Comparison of ENCODE assay signal across 9 cellular contexts in genomic region chr1:157969693-157970485, GRCh38. TPM values are rescaled to one million over a fixed set of nuclear protein-coding genes. Genes with fewer than 3 reads are reported as not detected.
DNase-seq lines count a peak whose midpoint lies in the region; ATAC-seq and TF ChIP-seq lines count a peak whose summit lies in the region.
"Had no signal": no experiment of that assay in that cellular context is flagged by ENCODE, and none has a peak within 500 bp of the region (broad histone marks: within the 10 kb centered on the region; RNA-seq: fewer than 3 reads in every experiment).

No MANE protein-coding gene starts in this region.

- H3K4me3 Mint-ChIP-seq in WTC11, result no peak overlapping the region
- no peak overlapping the region for H3K4me3 Mint-ChIP-seq in activated CD4-positive, alpha-beta T cell treated with anti-CD3 and anti-CD28 coated beads, Interleukin-2, amount 10 ng/mL, durations not matched to agents 24 days and 14 days
- H3K4me3 Mint-ChIP-seq: activated B cell treated with CpG ODN at 0.5 μM for 24 hours had no signal

- H3K4me2 ChIP-seq in DOHH2 (ENCODE audit: low read length), result no peak overlapping the region

- H3K9me3 ChIP-seq in DOHH2 (ENCODE audit: control insufficient read depth, insufficient read depth, low read length) (peaks cover 11% of the 10 kb centered on the region), thoracic aorta (no peaks in the 10 kb centered on the region)

- CTCF ChIA-PET in WTC11 (lab: Charles Lee), result interaction anchor here (0.9 to 18.1 kb wide), 12 partner anchors 9 to 151 kb away, joined by 3 to 820 read pairs (median 6); partner anchors contain the start of gene KIRREL1

- H3K9me3 Mint-ChIP-seq in WTC11, result peaks cover 35% of the 10 kb centered on the region
- H3K9me3 Mint-ChIP-seq in activated CD4-positive, alpha-beta T cell treated with anti-CD3 and anti-CD28 coated beads, Interleukin-2, amount 10 ng/mL, durations not matched to agents 24 days and 14 days, result no peaks in the 10 kb centered on the region
- H3K9me3 Mint-ChIP-seq in activated naive CD4-positive, alpha-beta T cell treated with anti-CD3 and anti-CD28 coated beads, Interleukin-2, amount 50 U/mL, for 72 hours, result no peaks in the 10 kb centered on the region

- POLR2A ChIA-PET in WTC11 (lab: Charles Lee), result no interaction called here

- peaks cover 21% of the 10 kb centered on the region for H3K4me1 Mint-ChIP-seq in WTC11
- H3K4me1 Mint-ChIP-seq in activated CD4-positive, alpha-beta T cell treated with anti-CD3 and anti-CD28 coated beads, Interleukin-2, amount 10 ng/mL, durations not matched to agents 24 days and 14 days, result no peaks in the 10 kb centered on the region
- H3K4me1 Mint-ChIP-seq: activated B cell treated with CpG ODN at 0.5 μM for 24 hours had no signal

- H3K4me1 ChIP-seq in DOHH2 (ENCODE audit: control insufficient read depth, low read length) (no peaks in the 10 kb centered on the region), thoracic aorta (ENCODE audit: control insufficient read depth in 1 of 2, low read depth in 2 of 2) (peaks cover 8 to 18% of the 10 kb centered on the region in 2 donors)

- H3K36me3 ChIP-seq in DOHH2 (ENCODE audit: control insufficient read depth, low read length) (no peaks in the 10 kb centered on the region), thoracic aorta (no peaks in the 10 kb centered on the region)

- DNase-seq in LHCN-M2 (ENCODE audit: low read depth), result peak; percentile 86
- DNase-seq in WTC11 (ENCODE audit: low spot score), result peak; percentile 62
- DNase-seq in hepatic stellate cell (ENCODE audit: low spot score), result peak; percentile 69
- peak; percentile 38 for DNase-seq in thoracic aorta (ENCODE audit: low spot score)
- no peak for DNase-seq in activated CD4-positive, alpha-beta T cell treated with anti-CD3 and anti-CD28 coated beads, Interleukin-2, amount 10 ng/mL, durations not matched to agents 24 days and 14 days
- no peak for DNase-seq in activated naive CD4-positive, alpha-beta T cell treated with anti-CD3 and anti-CD28 coated beads, Interleukin-2, amount 50 U/mL, for 72 hours (ENCODE audit: low spot score in 2 of 2)
- DNase-seq in NCI-H345 (lab: John Stamatoyannopoulos, UW), result no peak
- DNase-seq: activated B cell treated with CpG ODN at 0.5 μM for 24 hours had no signal

- peak; percentile 93 for TF ChIP-seq CTCF in DOHH2 (IDR thresholded peaks at IDR 0.05; ENCODE audit: low read depth, low read length, poor library complexity, severe bottlenecking)
- peak; percentile 64; the same call in 1 of the 2 replicates for TF ChIP-seq CTCF in WTC11 (IDR thresholded peaks at IDR 0.05)
- TF ChIP-seq CTCF in thoracic aorta (IDR thresholded peaks at IDR 0.05), result peak; percentile 70

- ATAC-seq in WTC11, result peak; percentile 80
- ATAC-seq in thoracic aorta (ENCODE audit: insufficient number of reproducible peaks, low FRiP score, low read depth), result peak; percentile 80
- no peak for ATAC-seq in activated naive CD4-positive, alpha-beta T cell treated with anti-CD3 and anti-CD28 coated beads, Interleukin-2, amount 50 U/mL, for 72 hours

- intact Hi-C loops in activated CD4-positive, alpha-beta T cell treated with anti-CD3 and anti-CD28 coated beads, Interleukin-2, amount 10 ng/mL, durations not matched to agents 24 days and 14 days (cut with micrococcal nuclease), result no loop called here

- no peak overlapping the region for H3K27ac Mint-ChIP-seq in WTC11
- no peak overlapping the region for H3K27ac Mint-ChIP-seq in activated CD4-positive, alpha-beta T cell treated with anti-CD3 and anti-CD28 coated beads, Interleukin-2, amount 10 ng/mL, durations not matched to agents 24 days and 14 days
- no peak overlapping the region for H3K27ac Mint-ChIP-seq in activated naive CD4-positive, alpha-beta T cell treated with anti-CD3 and anti-CD28 coated beads, Interleukin-2, amount 50 U/mL, for 72 hours
- H3K27ac Mint-ChIP-seq: activated B cell treated with CpG ODN at 0.5 μM for 24 hours had no signal

- H3K4me3 ChIP-seq in DOHH2 (ENCODE audit: low read length), result no peak overlapping the region
- H3K4me3 ChIP-seq in thoracic aorta, result no peak overlapping the region

- peaks cover 9% of the 10 kb centered on the region; the same call in 1 of the 2 replicates for H3K27me3 Mint-ChIP-seq in WTC11 (ENCODE audit: low read depth)
- no peaks in the 10 kb centered on the region for H3K27me3 Mint-ChIP-seq in activated CD4-positive, alpha-beta T cell treated with anti-CD3 and anti-CD28 coated beads, Interleukin-2, amount 10 ng/mL, durations not matched to agents 24 days and 14 days

- H3F3A ChIP-seq in DOHH2 (ENCODE audit: control insufficient read depth, insufficient read depth), result no peaks in the 10 kb centered on the region

- H4K20me1 ChIP-seq in DOHH2 (ENCODE audit: control insufficient read depth, insufficient read depth, low read depth, low read length), result no peaks in the 10 kb centered on the region

- H3K79me2 ChIP-seq in DOHH2 (ENCODE audit: control insufficient read depth, low read length), result no peaks in the 10 kb centered on the region

- H3K27me3 ChIP-seq in DOHH2 (ENCODE audit: control insufficient read depth, low read length) (peaks cover 2% of the 10 kb centered on the region; the same call in 1 of the 2 replicates), thoracic aorta (replicated peaks; ENCODE audit: insufficient read depth) (no peaks in the 10 kb centered on the region)

- H3K36me3 Mint-ChIP-seq in WTC11, result peaks cover 35% of the 10 kb centered on the region
- no peaks in the 10 kb centered on the region for H3K36me3 Mint-ChIP-seq in activated CD4-positive, alpha-beta T cell treated with anti-CD3 and anti-CD28 coated beads, Interleukin-2, amount 10 ng/mL, durations not matched to agents 24 days and 14 days (ENCODE audit: low read depth)
- no peaks in the 10 kb centered on the region for H3K36me3 Mint-ChIP-seq in activated naive CD4-positive, alpha-beta T cell treated with anti-CD3 and anti-CD28 coated beads, Interleukin-2, amount 50 U/mL, for 72 hours

- no peaks in the 10 kb centered on the region for H3K9me2 ChIP-seq in DOHH2 (replicated peaks; ENCODE audit: control insufficient read depth, low read length)

- H3K27ac ChIP-seq in DOHH2 (ENCODE audit: low read depth, low read length) (no peak overlapping the region), thoracic aorta (peak overlapping the region; percentile 29 to 39)

TF ChIP-seq in WTC11, 78 proteins besides CTCF, POLR2A, EP300 and RAD21 (continues in another document):
- TF ChIP-seq TEAD1 (CRISPR knock-in tag; IDR thresholded peaks at IDR 0.05), result no peak
- no peak for TF ChIP-seq MLX (CRISPR knock-in tag; IDR thresholded peaks at IDR 0.05)
- no peak for TF ChIP-seq ZNF532 (CRISPR knock-in tag; IDR thresholded peaks at IDR 0.05; ENCODE audit: borderline replicate concordance)
- no peak for TF ChIP-seq E2F1 (CRISPR knock-in tag; IDR thresholded peaks at IDR 0.05)
- TF ChIP-seq EMX1 (CRISPR knock-in tag; IDR thresholded peaks at IDR 0.05), result no peak

RNA-seq across cellular contexts. Expression of gene KIRREL1, which starts 23.6 kb away (rescaled TPM):
- total RNA-seq in LHCN-M2 (2014; rRNA removed) (78.8 and 79.9 TPM in 2 replicates), WTC11 (2021) (32.8 to 42.4 TPM (median 32.9 TPM) in 3 replicates), thoracic aorta (100 to 1,000 TPM; 111 to 136 TPM)
- 53.2 TPM for polyA plus RNA-seq in LHCN-M2 (2012)
- total RNA-seq in activated CD4-positive, alpha-beta T cell treated with anti-CD3 and anti-CD28 coated beads, Interleukin-2, amount 10 ng/mL, durations not matched to agents 24 days and 14 days, result 0.02 TPM in 1 of 2 replicates, not detected in the other
- total RNA-seq in activated naive CD4-positive, alpha-beta T cell treated with anti-CD3 and anti-CD28 coated beads, Interleukin-2, amount 50 U/mL, for 72 hours, result under 1 TPM in 1 of 2 donors, not detected in 1; 0.08 TPM
- total RNA-seq: activated B cell treated with CpG ODN at 0.5 μM for 24 hours had no signal

Comparison
In these comparisons a context has a peak if more than half of its experiments do, and no peak if none do; other contexts are left out.
1. DNase-seq: peak in LHCN-M2 (single experiment), WTC11 (single experiment), hepatic stellate cell (single experiment) and thoracic aorta (single experiment); none in activated CD4-positive, alpha-beta T cell treated with anti-CD3 and anti-CD28 coated beads, Interleukin-2, amount 10 ng/mL, durations not matched to agents 24 days and 14 days (single experiment), activated naive CD4-positive, alpha-beta T cell treated with anti-CD3 and anti-CD28 coated beads, Interleukin-2, amount 50 U/mL, for 72 hours (0 of 2) and NCI-H345 (single experiment).
2. ATAC-seq: peak in WTC11 (single experiment) and thoracic aorta (single experiment); none in activated naive CD4-positive, alpha-beta T cell treated with anti-CD3 and anti-CD28 coated beads, Interleukin-2, amount 50 U/mL, for 72 hours (0 of 2).
3. RNA of gene KIRREL1, which starts 23.6 kb away (total RNA-seq): 111 to 136 TPM in thoracic aorta, 78.8 to 79.9 TPM in LHCN-M2 and 32.8 to 42.4 TPM in WTC11; 0.08 TPM in activated naive CD4-positive, alpha-beta T cell treated with anti-CD3 and anti-CD28 coated beads, Interleukin-2, amount 50 U/mL, for 72 hours and 0.02 TPM in activated CD4-positive, alpha-beta T cell treated with anti-CD3 and anti-CD28 coated beads, Interleukin-2, amount 10 ng/mL, durations not matched to agents 24 days and 14 days; every median in the first group is over 10 times any median in the second.
4. Peak in every context shown above with its lines, with median percentiles within 50 percentile points of each other: CTCF ChIP-seq.